In the genomic region with DNA sequence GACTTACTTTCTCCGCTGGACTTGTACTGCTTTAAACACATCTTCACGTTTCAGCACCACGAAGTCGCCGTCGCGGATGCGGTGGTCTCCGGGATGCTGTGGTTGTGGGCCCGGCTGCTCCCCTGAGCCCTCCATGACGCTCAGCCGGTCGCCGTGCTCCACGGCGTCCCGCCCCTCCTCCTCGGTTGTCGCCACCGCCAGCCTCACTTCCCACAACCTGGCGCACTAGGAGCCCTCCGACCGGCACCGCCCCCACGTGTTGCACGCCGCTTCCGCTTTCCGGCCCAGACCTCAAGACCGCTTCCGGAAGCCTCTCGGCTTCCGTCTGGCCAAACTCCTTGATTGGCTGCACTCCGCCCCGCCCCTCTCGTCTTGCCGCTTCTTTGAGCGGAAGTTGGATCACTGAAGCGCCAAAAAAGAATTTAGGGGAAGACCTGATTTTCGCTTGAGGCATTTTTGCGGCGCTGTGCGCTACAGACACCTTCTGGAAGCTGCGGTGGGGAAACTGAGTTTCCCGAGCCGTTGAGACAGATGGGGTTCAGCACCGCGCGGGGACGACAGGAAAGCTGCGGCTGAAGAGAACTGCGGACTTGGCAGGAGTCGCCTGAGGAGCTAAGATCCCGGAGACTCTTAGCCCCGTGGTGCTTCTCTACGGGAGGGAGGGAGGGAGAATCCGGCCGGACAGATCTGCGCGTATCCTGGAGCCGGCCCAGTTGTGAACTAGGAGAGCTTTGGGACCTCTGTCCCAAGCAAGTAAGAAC, we compare ENCODE assay signal across 8 cellular contexts. TPM values are rescaled to one million over a fixed set of nuclear protein-coding genes. Genes with fewer than 3 reads are reported as not detected.
DNase-seq lines count a peak whose midpoint lies in the region; ATAC-seq and TF ChIP-seq lines count a peak whose summit lies in the region.

A gene (plus strand): TSS at position 382 of the 761 bp plus-strand sequence. CDS start 1,364 bp downstream, outside the sequence.
A gene with protein sequence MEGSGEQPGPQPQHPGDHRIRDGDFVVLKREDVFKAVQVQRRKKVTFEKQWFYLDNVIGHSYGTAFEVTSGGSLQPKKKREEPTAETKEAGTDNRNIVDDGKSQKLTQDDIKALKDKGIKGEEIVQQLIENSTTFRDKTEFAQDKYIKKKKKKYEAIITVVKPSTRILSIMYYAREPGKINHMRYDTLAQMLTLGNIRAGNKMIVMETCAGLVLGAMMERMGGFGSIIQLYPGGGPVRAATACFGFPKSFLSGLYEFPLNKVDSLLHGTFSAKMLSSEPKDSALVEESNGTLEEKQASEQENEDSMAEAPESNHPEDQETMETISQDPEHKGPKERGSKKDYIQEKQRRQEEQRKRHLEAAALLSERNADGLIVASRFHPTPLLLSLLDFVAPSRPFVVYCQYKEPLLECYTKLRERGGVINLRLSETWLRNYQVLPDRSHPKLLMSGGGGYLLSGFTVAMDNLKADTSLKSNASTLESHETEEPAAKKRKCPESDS (minus strand): TSS at position 263 of the 761 bp plus-strand sequence. CDS start 128 bp downstream, at position 135.

- H3K27me3 Mint-ChIP-seq in Calu3 (ENCODE audit: unreplicated experiment) (no peaks in the 10 kb centered on the region), endodermal cell (ENCODE audit: insufficient read depth) (no peaks in the 10 kb centered on the region)

- H3K4me3 Mint-ChIP-seq in Calu3 (ENCODE audit: low read depth, unreplicated experiment): peak within 1 kb of the TSS; percentile 97
- peak within 1 kb of the TSS; percentile 95 for H3K4me3 Mint-ChIP-seq in endodermal cell

- H3K27ac ChIP-seq in HUES48 (ENCODE audit: low read depth, low read length): peak within 1 kb of the TSS; percentile 97
- H3K27ac ChIP-seq in endodermal cell (ENCODE audit: low read depth, low read length): peak within 1 kb of the TSS; percentile 70
- peak within 1 kb of the TSS; percentile 81 for H3K27ac ChIP-seq in mesendoderm (ENCODE audit: low read depth, low read length)

- no peak for TF ChIP-seq CTCF in Calu3 (IDR thresholded peaks at IDR 0.05; ENCODE audit: unreplicated experiment)
- TF ChIP-seq CTCF in endodermal cell (conservative IDR thresholded peaks at IDR 0.05): no peak

- H3K36me3 ChIP-seq in HUES48 (ENCODE audit: control insufficient read depth, insufficient read depth, low read length): peaks cover 62% of the 10 kb centered on the region
- peaks cover 64% of the 10 kb centered on the region for H3K36me3 ChIP-seq in NT2/D1 (ENCODE audit: insufficient read depth, insufficient read length, low read length)
- H3K36me3 ChIP-seq in endodermal cell (ENCODE audit: control insufficient read depth, insufficient read depth, low read length): peaks cover 53% of the 10 kb centered on the region
- peaks cover 4% of the 10 kb centered on the region for H3K36me3 ChIP-seq in mesendoderm (ENCODE audit: control insufficient read depth, insufficient read depth, low read length)

- H3K4ac ChIP-seq in mesendoderm (ENCODE audit: low read depth, low read length): peak within 1 kb of the TSS; percentile 78

- intact Hi-C loops in Calu3 (cut with micrococcal nuclease; ENCODE audit: unreplicated experiment): no loop called here

- WGBS in endodermal cell (ENCODE audit: insufficient coverage in 1 of 2, insufficient read length in 1 of 2), 2 experiments: 0% methylated on average over 22 to 61 of the region's 61 CpGs
- no CpG with 5 or more reads among the region's 61 CpGs for WGBS in mesendoderm (ENCODE audit: extremely low coverage, insufficient coverage, low lambda C conversion rate)

- no peak within 1 kb of the TSS for H3K23ac ChIP-seq in mesendoderm (ENCODE audit: low read length)

- H3K9me3 ChIP-seq in HUES48 (ENCODE audit: control insufficient read depth, insufficient read depth, low read length) (no peaks in the 10 kb centered on the region), NT2/D1 (ENCODE audit: insufficient read depth, low read length) (no peaks in the 10 kb centered on the region), endodermal cell (ENCODE audit: control insufficient read depth, low read length) (no peaks in the 10 kb centered on the region)

- H3K4me1 Mint-ChIP-seq in Calu3 (ENCODE audit: low read depth, unreplicated experiment) (peaks cover 8% of the 10 kb centered on the region), endodermal cell (peaks cover 11% of the 10 kb centered on the region)

- no TSS peak for BruUV-seq in Calu3 (replicated peaks; lab: Mats Ljungman, UMichigan)

- H3K9me3 Mint-ChIP-seq in Calu3 (ENCODE audit: low read depth, unreplicated experiment) (no peaks in the 10 kb centered on the region), endodermal cell (no peaks in the 10 kb centered on the region)

- H3K4me3 ChIP-seq in HUES48 (ENCODE audit: low read depth, low read length) (peak within 1 kb of the TSS; percentile 94), NT2/D1 (ENCODE audit: insufficient read length, low read depth) (peak within 1 kb of the TSS; percentile 84), endodermal cell (ENCODE audit: low read length) (peak within 1 kb of the TSS; percentile 94), mesendoderm (ENCODE audit: low read length) (peak within 1 kb of the TSS; percentile 95)

- H2BK15ac ChIP-seq in mesendoderm (replicated peaks; ENCODE audit: low read depth): no peak within 1 kb of the TSS

- peaks cover 20% of the 10 kb centered on the region for H3K79me2 ChIP-seq in mesendoderm (ENCODE audit: control insufficient read depth, insufficient read depth, low read length)

- no peak within 1 kb of the TSS for H2BK5ac ChIP-seq in mesendoderm (ENCODE audit: low read length)

- DNase-seq in Calu3 (peak; percentile 92), NT2/D1 (ENCODE audit: low read depth, low spot score) (peak; percentile 95), endodermal cell (peak; percentile 99), mesendoderm (peak; percentile 99)
- peak; percentile 79 to 93 (median 84) for DNase-seq in activated CD8-positive, alpha-beta memory T cell treated with anti-CD3 and anti-CD28 coated beads for 48 hours (ENCODE audit: low read depth in 2 of 3, low spot score in 2 of 3)
- DNase-seq in stimulated activated CD8-positive, alpha-beta memory T cell treated with anti-CD3 and anti-CD28 coated beads, Interleukin-12 subunit alpha, Interleukin-12 subunit beta, amount 100 ng/mL, for 4 hours (ENCODE audit: low read depth): peak; percentile 94

- no peak within 1 kb of the TSS for H4K8ac ChIP-seq in mesendoderm (ENCODE audit: low read depth, low read length)

- H2BK120ac ChIP-seq in mesendoderm (ENCODE audit: low read depth, low read length): peak within 1 kb of the TSS; percentile 32

- H3K9ac ChIP-seq in HUES48 (ENCODE audit: low read depth, low read length) (peak within 1 kb of the TSS; percentile 80), NT2/D1 (ENCODE audit: insufficient read length, low read depth) (peak within 1 kb of the TSS; percentile 91), endodermal cell (ENCODE audit: extremely low read depth, low read length, poor library complexity, severe bottlenecking) (peak within 1 kb of the TSS; percentile 79), mesendoderm (ENCODE audit: low read length) (peak within 1 kb of the TSS; percentile 87)

- peak within 1 kb of the TSS; percentile 88 for H3K4me2 ChIP-seq in mesendoderm (ENCODE audit: low read length)

- no peaks in the 10 kb centered on the region for H3K27me3 ChIP-seq in HUES48 (ENCODE audit: control insufficient read depth, insufficient read depth, low read length)
- no peaks in the 10 kb centered on the region for H3K27me3 ChIP-seq in NT2/D1 (ENCODE audit: insufficient read depth, insufficient read length)
- no peaks in the 10 kb centered on the region for H3K27me3 ChIP-seq in endodermal cell (ENCODE audit: control insufficient read depth, insufficient read depth, low read length, poor library complexity, severe bottlenecking)
- no peaks in the 10 kb centered on the region for H3K27me3 ChIP-seq in mesendoderm (ENCODE audit: insufficient read depth, low read length, poor library complexity)

- peak; percentile 97 for ATAC-seq in GM21423 (IDR thresholded peaks at IDR 0.05; ENCODE audit: unreplicated experiment)

- peaks cover 37% of the 10 kb centered on the region for H3K36me3 Mint-ChIP-seq in Calu3 (ENCODE audit: insufficient read depth, unreplicated experiment)
- peaks cover 50% of the 10 kb centered on the region for H3K36me3 Mint-ChIP-seq in endodermal cell (ENCODE audit: low read depth)

- peak within 1 kb of the TSS; percentile 94 for H3K27ac Mint-ChIP-seq in Calu3 (ENCODE audit: unreplicated experiment)
- peak within 1 kb of the TSS; percentile 100 for H3K27ac Mint-ChIP-seq in endodermal cell

- CTCF ChIA-PET in Calu3 (lab: Charles Lee): interaction anchor here (0.6 to 1.0 kb wide), 4 partner anchors 47 to 162 kb away, joined by 3 to 7 read pairs (median 5); no protein-coding TSS in a partner anchor

- peak within 1 kb of the TSS; percentile 96 for H3K18ac ChIP-seq in mesendoderm (ENCODE audit: low read length)

- peak within 1 kb of the TSS; percentile 98 for H3K56ac ChIP-seq in mesendoderm (ENCODE audit: low read length)

- H2AK5ac ChIP-seq in mesendoderm (ENCODE audit: low read length): no peak within 1 kb of the TSS

- no peak within 1 kb of the TSS for H4K5ac ChIP-seq in mesendoderm (ENCODE audit: low read length)

- peaks cover 14% of the 10 kb centered on the region for H3K79me1 ChIP-seq in mesendoderm (ENCODE audit: low read length)

- peaks cover 6% of the 10 kb centered on the region; the same call in 1 of the 2 replicates for H3K4me1 ChIP-seq in HUES48 (ENCODE audit: control insufficient read depth, insufficient read depth, low read length)
- no peaks in the 10 kb centered on the region for H3K4me1 ChIP-seq in NT2/D1 (ENCODE audit: insufficient read depth, insufficient read length)
- no peaks in the 10 kb centered on the region for H3K4me1 ChIP-seq in endodermal cell (ENCODE audit: control insufficient read depth, insufficient read depth, low read length)
- H3K4me1 ChIP-seq in mesendoderm (ENCODE audit: control insufficient read depth, low read depth, low read length): peaks cover 3% of the 10 kb centered on the region

RNA-seq across cellular contexts. Expression of the first gene that starts in this region (rescaled TPM):
- total RNA-seq in Calu3 (2022) (18.4 and 20.6 TPM in 2 replicates), endodermal cell (10 to 100 TPM; 26.1 to 43.0 TPM)
- polyA plus RNA-seq in endodermal cell (2013, experiment 1 of 2): 22.6 TPM
- 21.9 TPM for polyA plus RNA-seq in endodermal cell (2013, experiment 2 of 2)
- polyA plus RNA-seq in mesendoderm (2013, experiment 1 of 2): 25.0 TPM
- polyA plus RNA-seq in mesendoderm (2013, experiment 2 of 2): 25.0 TPM

RNA-seq across cellular contexts. Expression of the second gene that starts in this region (rescaled TPM):
- total RNA-seq in Calu3 (2022) (14.2 and 15.5 TPM in 2 replicates), endodermal cell (10 to 100 TPM; 16.9 to 19.1 TPM)
- polyA plus RNA-seq in endodermal cell (2013, experiment 1 of 2): 17.9 TPM
- 15.4 TPM for polyA plus RNA-seq in endodermal cell (2013, experiment 2 of 2)
- 46.8 TPM for polyA plus RNA-seq in mesendoderm (2013, experiment 1 of 2)
- 46.8 TPM for polyA plus RNA-seq in mesendoderm (2013, experiment 2 of 2)

Comparison
In these comparisons a context has a peak if more than half of its experiments do, and no peak if none do; other contexts are left out.
1. Peak in every context shown above with its lines: DNase-seq, ATAC-seq, H3K4me3 ChIP-seq and H3K27ac ChIP-seq.